ENCODE assay signal across 32 cellular contexts in genomic region chr20:2417142-2417541, GRCh38. TPM values are rescaled to one million over a fixed set of nuclear protein-coding genes. Genes with fewer than 3 reads are reported as not detected.
"Had no signal": no experiment of that assay in that cellular context is flagged by ENCODE, and none has a peak within 500 bp of the region (broad histone marks: within the 10 kb centered on the region; RNA-seq: fewer than 3 reads in every experiment).

No MANE protein-coding gene starts in this region.

- H3K4me3 Mint-ChIP-seq: activated CD4-positive, alpha-beta T cell treated with anti-CD3 and anti-CD28 coated beads for 36 hours; activated CD8-positive, alpha-beta T cell treated with anti-CD3 and anti-CD28 coated beads, Interleukin-2, amount 10 ng/mL, durations not matched to agents 7 days and 5 days; activated naive CD4-positive, alpha-beta T cell treated with anti-CD3 and anti-CD28 coated beads, Interleukin-2, amount 10 ng/mL, durations not matched to agents 7 days and 5 days; activated naive CD8-positive, alpha-beta T cell treated with anti-CD3 and anti-CD28 coated beads, Interleukin-2, amount 10 ng/mL, durations not matched to agents 7 days and 5 days; activated T-helper 1 cell treated with anti-CD3 and anti-CD28 coated beads, Interleukin-12 subunit alpha, Interleukin-12 subunit beta, Interleukin-2, Interleukin-4 antibody, amounts not matched to agents 30 ng/mL and 10 ng/mL and 1 ng/mL, durations not matched to agents 14 hours and 24 hours and 36 hours; brain; nephron; stimulated activated naive B cell treated with anti-CD40 and anti-IgM and Interleukin-4, amounts not matched to agents 10 μg/mL and 1 μg/mL and 100 μg/mL, for 72 hours; T-helper 2 cell treated with Interferon-gamma antibody and Interleukin-4, amounts not matched to agents 5 μg/mL and 100 μg/mL, for 36 hours had no signal

- H3K27ac Mint-ChIP-seq: activated CD4-positive, alpha-beta T cell treated with anti-CD3 and anti-CD28 coated beads for 36 hours; activated CD8-positive, alpha-beta T cell treated with anti-CD3 and anti-CD28 coated beads, Interleukin-2, amount 10 ng/mL, durations not matched to agents 7 days and 5 days; activated naive CD4-positive, alpha-beta T cell treated with anti-CD3 and anti-CD28 coated beads, Interleukin-2, amount 10 ng/mL, durations not matched to agents 7 days and 5 days; activated naive CD8-positive, alpha-beta T cell treated with anti-CD3 and anti-CD28 coated beads, Interleukin-2, amount 10 ng/mL, durations not matched to agents 7 days and 5 days; activated T-helper 1 cell treated with anti-CD3 and anti-CD28 coated beads, Interleukin-12 subunit alpha, Interleukin-12 subunit beta, Interleukin-2, Interleukin-4 antibody, amounts not matched to agents 30 ng/mL and 10 ng/mL and 1 ng/mL, durations not matched to agents 14 hours and 24 hours and 36 hours; brain; nephron; stimulated activated naive B cell treated with anti-CD40 and anti-IgM and Interleukin-4, amounts not matched to agents 10 μg/mL and 1 μg/mL and 100 μg/mL, for 72 hours; T-helper 2 cell treated with Interferon-gamma antibody and Interleukin-4, amounts not matched to agents 5 μg/mL and 100 μg/mL, for 36 hours had no signal

- H3K9me3 Mint-ChIP-seq: activated naive CD4-positive, alpha-beta T cell treated with anti-CD3 and anti-CD28 coated beads, Interleukin-2, amount 10 ng/mL, durations not matched to agents 7 days and 5 days; activated naive CD8-positive, alpha-beta T cell treated with anti-CD3 and anti-CD28 coated beads, Interleukin-2, amount 10 ng/mL, durations not matched to agents 7 days and 5 days; activated T-helper 1 cell treated with anti-CD3 and anti-CD28 coated beads, Interleukin-12 subunit alpha, Interleukin-12 subunit beta, Interleukin-2, Interleukin-4 antibody, amounts not matched to agents 30 ng/mL and 10 ng/mL and 1 ng/mL, durations not matched to agents 14 hours and 24 hours and 36 hours; brain; nephron; stimulated activated naive B cell treated with anti-CD40 and anti-IgM and Interleukin-4, amounts not matched to agents 10 μg/mL and 1 μg/mL and 100 μg/mL, for 72 hours; T-helper 2 cell treated with Interferon-gamma antibody and Interleukin-4, amounts not matched to agents 5 μg/mL and 100 μg/mL, for 36 hours had no signal

- H3K36me3 Mint-ChIP-seq: activated naive CD4-positive, alpha-beta T cell treated with anti-CD3 and anti-CD28 coated beads, Interleukin-2, amount 10 ng/mL, durations not matched to agents 7 days and 5 days; activated naive CD8-positive, alpha-beta T cell treated with anti-CD3 and anti-CD28 coated beads, Interleukin-2, amount 10 ng/mL, durations not matched to agents 7 days and 5 days; brain; stimulated activated naive B cell treated with anti-CD40 and anti-IgM and Interleukin-4, amounts not matched to agents 10 μg/mL and 1 μg/mL and 100 μg/mL, for 72 hours had no signal

- H3K4me1 Mint-ChIP-seq: activated CD4-positive, alpha-beta T cell treated with anti-CD3 and anti-CD28 coated beads for 36 hours; activated naive CD4-positive, alpha-beta T cell treated with anti-CD3 and anti-CD28 coated beads, Interleukin-2, amount 10 ng/mL, durations not matched to agents 7 days and 5 days; activated naive CD8-positive, alpha-beta T cell treated with anti-CD3 and anti-CD28 coated beads, Interleukin-2, amount 10 ng/mL, durations not matched to agents 7 days and 5 days; brain; nephron; stimulated activated naive B cell treated with anti-CD40 and anti-IgM and Interleukin-4, amounts not matched to agents 10 μg/mL and 1 μg/mL and 100 μg/mL, for 72 hours had no signal

- DNase-seq: activated CD4-positive, alpha-beta T cell treated with anti-CD3 and anti-CD28 coated beads for 36 hours; activated CD4-positive, CD25-positive, alpha-beta regulatory T cell; activated CD8-positive, alpha-beta T cell treated with anti-CD3 and anti-CD28 coated beads, Interleukin-2, amount 10 ng/mL, durations not matched to agents 7 days and 5 days; activated effector memory CD4-positive, alpha-beta T cell treated with anti-CD3 and anti-CD28 coated beads, Interleukin-2, amount 50 U/mL, for 16 hours; activated naive CD4-positive, alpha-beta T cell treated with anti-CD3 and anti-CD28 coated beads, Interleukin-2, amount 10 ng/mL, durations not matched to agents 7 days and 5 days; activated naive CD8-positive, alpha-beta T cell treated with anti-CD3 and anti-CD28 coated beads, Interleukin-2, amount 10 ng/mL, durations not matched to agents 7 days and 5 days; cerebellar nuclear complex; colonic mucosa; effector CD8-positive, alpha-beta T cell; gastrocnemius medialis; glutamatergic neuron; left ventricle myocardium inferior; pancreas; stimulated activated CD4-positive, alpha-beta T cell treated with anti-CD3 and anti-CD28 coated beads, Interleukin-1b, Interleukin-23, amount 100 ng/mL, for 48 hours; stimulated activated CD4-positive, alpha-beta T cell treated with anti-CD3 and anti-CD28 coated beads, Interleukin-4, amount 100 ng/mL, for 4 hours; stimulated activated CD8-positive, alpha-beta memory T cell treated with anti-CD3 and anti-CD28 coated beads, Interleukin-4, amount 100 ng/mL, for 48 hours; stimulated activated naive B cell treated with anti-CD40 and anti-IgM and Interleukin-4, amounts not matched to agents 10 μg/mL and 1 μg/mL and 100 μg/mL, for 72 hours; stomach; tibial artery had no signal

- ATAC-seq: activated CD4-positive, alpha-beta T cell treated with anti-CD3 and anti-CD28 coated beads for 36 hours; activated CD8-positive, alpha-beta T cell treated with anti-CD3 and anti-CD28 coated beads, Interleukin-2, amount 10 ng/mL, durations not matched to agents 7 days and 5 days; gastrocnemius medialis; pancreas; stimulated activated naive B cell treated with anti-CD40 and anti-IgM and Interleukin-4, amounts not matched to agents 10 μg/mL and 1 μg/mL and 100 μg/mL, for 72 hours had no signal

RNA-seq across cellular contexts. Expression of gene TGM6, which starts 36.4 kb away (rescaled TPM):
- total RNA-seq: activated CD4-positive, alpha-beta T cell treated with anti-CD3 and anti-CD28 coated beads for 36 hours; activated CD8-positive, alpha-beta T cell treated with anti-CD3 and anti-CD28 coated beads, Interleukin-2, amount 10 ng/mL, durations not matched to agents 7 days and 5 days; activated naive CD8-positive, alpha-beta T cell treated with anti-CD3 and anti-CD28 coated beads, Interleukin-2, amount 10 ng/mL, durations not matched to agents 7 days and 5 days; activated T-helper 1 cell treated with anti-CD3 and anti-CD28 coated beads, Interleukin-12 subunit alpha, Interleukin-12 subunit beta, Interleukin-2, Interleukin-4 antibody, amounts not matched to agents 30 ng/mL and 10 ng/mL and 1 ng/mL, durations not matched to agents 14 hours and 24 hours and 36 hours; ascending aorta; cardiac muscle cell; colonic mucosa; dermis microvascular lymphatic vessel endothelial cell; epithelial cell of proximal tubule; gastrocnemius medialis; left ventricle myocardium inferior; lung microvascular endothelial cell; mucosa of gallbladder; pancreas; prostate gland; smooth muscle cell; stomach; ureter had no signal
